Comparison of ENCODE assay signal across 15 cellular contexts in genomic region chr4:2820216-2820982, GRCh38. TPM values are rescaled to one million over a fixed set of nuclear protein-coding genes. Genes with fewer than 3 reads are reported as not detected.
DNase-seq lines count a peak whose midpoint lies in the region; FAIRE-seq and TF ChIP-seq lines count a peak whose summit lies in the region.
"Had no signal": no experiment of that assay in that cellular context is flagged by ENCODE, and none has a peak within 500 bp of the region (broad histone marks: within the 10 kb centered on the region; RNA-seq: fewer than 3 reads in every experiment).

No MANE protein-coding gene starts in this region.

- H3K4me3 Mint-ChIP-seq in CD14-positive monocyte (no peak overlapping the region), Calu3 (ENCODE audit: low read depth, unreplicated experiment) (no peak overlapping the region)

- intact Hi-C loops in CD14-positive monocyte (cut with micrococcal nuclease) = no loop called here
- intact Hi-C loops in kidney (cut with DNase I) = no loop called here
- intact Hi-C loops in Calu3 (cut with micrococcal nuclease; ENCODE audit: unreplicated experiment) = no loop called here

- H3K4me3 ChIP-seq in kidney (ENCODE audit: low read length in 2 of 2) = no peak overlapping the region
- H3K4me3 ChIP-seq: thyroid gland had no signal

- H3K4me1 ChIP-seq in kidney (ENCODE audit: control insufficient read depth in 1 of 2, insufficient read depth in 1 of 2, low read depth in 1 of 2, low read length in 2 of 2) = peaks cover 0 to 3% of the 10 kb centered on the region in 2 donors

- CTCF ChIA-PET in Calu3 (lab: Charles Lee) = interaction anchor here (0.6 kb wide), 1 partner anchor 24 kb away, joined by 4 read pairs; no protein-coding TSS in a partner anchor

- peaks cover 8 to 14% of the 10 kb centered on the region in 2 donors for H3K36me3 ChIP-seq in kidney (ENCODE audit: control insufficient read depth in 1 of 2, insufficient read depth in 2 of 2, low read length in 2 of 2)

- H3K27ac ChIP-seq in 22Rv1 = peak overlapping the region; percentile 84
- H3K27ac ChIP-seq in kidney (ENCODE audit: low read depth in 2 of 2, low read length in 2 of 2) = no peak overlapping the region
- H3K27ac ChIP-seq: thyroid gland had no signal

- DNase-seq in CD14-positive monocyte (ENCODE audit: low spot score) = no peak
- peak; percentile 91 for DNase-seq in NCI-H2196 treated with DMSO at 0.1 percent for 48 hours (lab: John Stamatoyannopoulos, UW; ENCODE audit: unreplicated experiment)
- peak; percentile 57 for DNase-seq in kidney
- no peak for DNase-seq in EL
- DNase-seq in NCI-H2171 (lab: John Stamatoyannopoulos, UW) = no peak
- no peak for DNase-seq in LoVo (ENCODE audit: low spot score)
- no peak for DNase-seq in Calu3
- DNase-seq: activated B cell treated with CpG ODN at 0.5 μM for 24 hours, C1 segment of cervical spinal cord, head of caudate nucleus, kidney glomerular epithelial cell, NCI-H524 treated with DMSO at 0.1 percent for 48 hours, thyroid gland had no signal

- peaks cover 33% of the 10 kb centered on the region for H3K4me1 Mint-ChIP-seq in CD14-positive monocyte
- no peaks in the 10 kb centered on the region for H3K4me1 Mint-ChIP-seq in Calu3 (ENCODE audit: low read depth, unreplicated experiment)

- BruUV-seq in Calu3 (replicated peaks; lab: Mats Ljungman, UMichigan) = no TSS peak

- peaks cover 70 to 83% of the 10 kb centered on the region in 2 donors for H3K36me3 Mint-ChIP-seq in CD14-positive monocyte
- peaks cover 17% of the 10 kb centered on the region for H3K36me3 Mint-ChIP-seq in Calu3 (ENCODE audit: insufficient read depth, unreplicated experiment)

- H3K9ac ChIP-seq in kidney (ENCODE audit: low read length in 2 of 2) = no peak overlapping the region

- H3K9me3 Mint-ChIP-seq in CD14-positive monocyte (no peaks in the 10 kb centered on the region), Calu3 (ENCODE audit: low read depth, unreplicated experiment) (peaks cover 3% of the 10 kb centered on the region)
- H3K9me3 Mint-ChIP-seq: activated B cell treated with CpG ODN at 0.5 μM for 24 hours had no signal

- TF ChIP-seq CTCF in 22Rv1 (IDR thresholded peaks at IDR 0.05) (no peak), CD14-positive monocyte (IDR thresholded peaks at IDR 0.05) (no peak), kidney (IDR thresholded peaks at IDR 0.05; ENCODE audit: borderline replicate concordance, extremely low read depth, insufficient read depth) (no peak), Calu3 (IDR thresholded peaks at IDR 0.05; ENCODE audit: unreplicated experiment) (no peak)

- H3K27me3 Mint-ChIP-seq in CD14-positive monocyte (ENCODE audit: low read depth in 3 of 3) (peaks cover 0 to 3% (median 0%) of the 10 kb centered on the region in 3 donors), Calu3 (ENCODE audit: unreplicated experiment) (no peaks in the 10 kb centered on the region)
- H3K27me3 Mint-ChIP-seq: activated B cell treated with CpG ODN at 0.5 μM for 24 hours had no signal

- H3K9me3 ChIP-seq in kidney (ENCODE audit: control insufficient read depth in 1 of 2, low read length in 2 of 2) = no peaks in the 10 kb centered on the region
- H3K9me3 ChIP-seq: thyroid gland had no signal

- FAIRE-seq in kidney (lab: Jason Lieb, UNC) = no peak
- FAIRE-seq: colon had no signal

- H3K27ac Mint-ChIP-seq in CD14-positive monocyte = peak overlapping the region in 4 of 7 donors; percentile 15 to 73 (median 50)
- no peak overlapping the region for H3K27ac Mint-ChIP-seq in Calu3 (ENCODE audit: unreplicated experiment)
- H3K27ac Mint-ChIP-seq: activated B cell treated with CpG ODN at 0.5 μM for 24 hours had no signal

RNA-seq across cellular contexts. Expression of gene ADD1, which starts 23.2 kb away (rescaled TPM):
- polyA plus RNA-seq in CD14-positive monocyte = 100 to 1,000 TPM in 1 of 2 donors, 10 to 100 TPM in 1; 76.1 to 103 TPM
- total RNA-seq in kidney = 313 TPM
- polyA plus RNA-seq in kidney (ENCODE audit: insufficient read depth, low read depth, low replicate concordance) = 232 TPM
- 123 and 125 TPM in 2 replicates for total RNA-seq in Calu3 (2022)

RNA-seq across cellular contexts. Expression of gene SH3BP2, which starts 27.5 kb away (rescaled TPM):
- polyA plus RNA-seq in CD14-positive monocyte (10 to 100 TPM; 19.1 to 26.9 TPM), kidney (ENCODE audit: insufficient read depth, low read depth, low replicate concordance) (27.3 TPM)
- total RNA-seq in kidney (128 TPM), Calu3 (2022) (20.7 and 22.7 TPM in 2 replicates)

Comparison
In these comparisons a context has a peak if more than half of its experiments do, and no peak if none do; other contexts are left out.
1. DNase-seq: peak in NCI-H2196 treated with DMSO at 0.1 percent for 48 hours (single experiment) and kidney (single experiment); none in CD14-positive monocyte (single experiment), EL (single experiment), NCI-H2171 (single experiment), LoVo (single experiment) and Calu3 (single experiment).